Comparison of ENCODE assay signal across 1 cellular context in genomic region chr1:200638073-200638472, GRCh38.
TF ChIP-seq lines count a peak whose summit lies in the region.

No MANE protein-coding gene starts in this region.

TF ChIP-seq in HCT116, 20 proteins besides CTCF, POLR2A, EP300 and RAD21 (continued from another document):
- TF ChIP-seq REST (IDR thresholded peaks at IDR 0.05; ENCODE audit: low read depth) (no peak), ELF1 (IDR thresholded peaks at IDR 0.05; ENCODE audit: borderline replicate concordance, low read depth) (no peak), ATF3 (IDR thresholded peaks at IDR 0.05) (no peak)
